ENCODE assay signal across 8 cellular contexts in the genomic region with DNA sequence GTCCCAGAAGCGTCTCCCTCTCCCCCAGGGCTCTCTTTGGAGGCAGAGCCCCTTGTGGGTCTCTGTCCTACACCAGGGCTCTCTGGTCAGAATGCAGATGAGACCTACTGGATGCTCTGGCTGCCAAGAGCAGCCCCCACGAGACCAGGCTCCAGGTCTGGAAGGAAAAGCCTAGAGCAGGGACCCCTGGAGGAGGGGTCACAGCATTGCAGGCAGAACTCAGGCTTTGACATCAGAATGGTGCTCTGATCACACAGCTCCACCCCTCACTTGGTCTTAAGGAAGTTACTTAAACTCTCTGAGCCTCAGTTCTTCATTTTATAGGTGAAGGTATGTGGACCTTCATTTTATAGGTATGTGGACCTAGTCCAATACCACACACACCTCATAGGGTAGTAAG.
A peak's percentile ranks its signal among the peaks of the same experiment; 100 is the strongest.
DNase-seq lines count a peak whose midpoint lies in the region; ATAC-seq and TF ChIP-seq lines count a peak whose summit lies in the region.

No MANE protein-coding gene starts in this region.

- H3K27ac ChIP-seq in neural progenitor cell = no peak overlapping the region

- no peak overlapping the region for H3K4me3 ChIP-seq in Loucy (ENCODE audit: low read length, poor library complexity, severe bottlenecking)
- H3K4me3 ChIP-seq in neural progenitor cell = no peak overlapping the region

- H2AFZ ChIP-seq in Loucy (ENCODE audit: low read length) = 0 out of 2 replicates have a peak overlapping the region, but pooled peaks have one; percentile 7
- H2AFZ ChIP-seq in neural progenitor cell (replicated peaks) = no peak overlapping the region

- H3K4me1 ChIP-seq in Loucy (ENCODE audit: insufficient read depth, low read length, poor library complexity, severe bottlenecking) (peaks cover 10% of the 10 kb centered on the region), neural progenitor cell (no peaks in the 10 kb centered on the region)

- H3K36me3 Mint-ChIP-seq in chondrocyte (ENCODE audit: low read depth) (no peaks in the 10 kb centered on the region), neural progenitor cell (no peaks in the 10 kb centered on the region)

- H3K4me3 Mint-ChIP-seq in chondrocyte (ENCODE audit: unreplicated experiment) (no peak overlapping the region), neural progenitor cell (no peak overlapping the region)

- H3K27me3 Mint-ChIP-seq in chondrocyte (ENCODE audit: low read depth) = no peaks in the 10 kb centered on the region
- peaks cover 8% of the 10 kb centered on the region for H3K27me3 Mint-ChIP-seq in neural progenitor cell (ENCODE audit: insufficient read depth, low read depth)

- H3K79me2 ChIP-seq in Loucy (ENCODE audit: insufficient read depth, low read length) (no peaks in the 10 kb centered on the region), neural progenitor cell (ENCODE audit: low read depth) (no peaks in the 10 kb centered on the region)

- H3K27me3 ChIP-seq in Loucy (ENCODE audit: insufficient read depth, low read length, poor library complexity, severe bottlenecking) (no peaks in the 10 kb centered on the region), neural progenitor cell (no peaks in the 10 kb centered on the region)

- peaks cover 18% of the 10 kb centered on the region for H3K4me1 Mint-ChIP-seq in chondrocyte (ENCODE audit: low read depth)
- peaks cover 11% of the 10 kb centered on the region for H3K4me1 Mint-ChIP-seq in neural progenitor cell

- H4K20me1 ChIP-seq in Loucy (ENCODE audit: insufficient read depth, low read length, poor library complexity, severe bottlenecking) (no peaks in the 10 kb centered on the region), neural progenitor cell (ENCODE audit: low read depth) (no peaks in the 10 kb centered on the region)

- peak; percentile 63 for TF ChIP-seq CTCF in Loucy (conservative IDR thresholded peaks at IDR 0.05; ENCODE audit: low read length)
- peak; percentile 64 for TF ChIP-seq CTCF in chondrocyte (IDR thresholded peaks at IDR 0.05)
- TF ChIP-seq CTCF in neural progenitor cell (IDR thresholded peaks at IDR 0.05) = peak; percentile 61

- no peaks in the 10 kb centered on the region for H3K36me3 ChIP-seq in Loucy (ENCODE audit: insufficient read depth, low read length)
- no peaks in the 10 kb centered on the region for H3K36me3 ChIP-seq in neural progenitor cell

- ATAC-seq in HG03135 (IDR thresholded peaks at IDR 0.05; ENCODE audit: unreplicated experiment) (no peak), GM21825 (IDR thresholded peaks at IDR 0.05; ENCODE audit: unreplicated experiment) (no peak), GM18517 (IDR thresholded peaks at IDR 0.05; ENCODE audit: unreplicated experiment) (no peak)

- H3K9ac ChIP-seq in Loucy (ENCODE audit: low read depth, low read length, poor library complexity, severe bottlenecking) (no peak overlapping the region), neural progenitor cell (no peak overlapping the region)

- H3K4me2 ChIP-seq in Loucy (ENCODE audit: low read depth, low read length, poor library complexity, severe bottlenecking) = no peak overlapping the region
- no peak overlapping the region for H3K4me2 ChIP-seq in neural progenitor cell

- H3K9me3 Mint-ChIP-seq in chondrocyte (ENCODE audit: low read depth) = no peaks in the 10 kb centered on the region
- H3K9me3 Mint-ChIP-seq in neural progenitor cell = no peaks in the 10 kb centered on the region

- H3F3A ChIP-seq in Loucy (ENCODE audit: low read depth) = no peaks in the 10 kb centered on the region
- no peaks in the 10 kb centered on the region for H3F3A ChIP-seq in neural progenitor cell (ENCODE audit: low read depth)

- H3K9me3 ChIP-seq in Loucy (ENCODE audit: insufficient read depth, low read depth, low read length) = no peaks in the 10 kb centered on the region
- H3K9me3 ChIP-seq in neural progenitor cell (ENCODE audit: low read depth) = no peaks in the 10 kb centered on the region

- H3K9me2 ChIP-seq in Loucy (replicated peaks; ENCODE audit: low read depth, low read length) = no peaks in the 10 kb centered on the region

- DNase-seq in GDM1 (lab: John Stamatoyannopoulos, UW) (peak; percentile 24), chondrocyte (ENCODE audit: low spot score) (peak; percentile 26), neural progenitor cell (ENCODE audit: low spot score) (peak; percentile 77)
- DNase-seq in central memory CD4-positive, alpha-beta T cell = no peak

- H3K27ac Mint-ChIP-seq in chondrocyte (ENCODE audit: unreplicated experiment) = peak overlapping the region; percentile 63
- H3K27ac Mint-ChIP-seq in neural progenitor cell = no peak overlapping the region
